ENCODE assay signal across 1 cellular context in genomic region chr7:885893-886625, GRCh38.
TF ChIP-seq lines count a peak whose summit lies in the region.

No MANE protein-coding gene starts in this region.

TF ChIP-seq in liver, 16 proteins besides CTCF, POLR2A, EP300 and RAD21:
- no peak for TF ChIP-seq TAF1 (conservative IDR thresholded peaks at IDR 0.05)
- no peak for TF ChIP-seq ATF3 (IDR thresholded peaks at IDR 0.05)
- TF ChIP-seq ZBTB33 (IDR thresholded peaks at IDR 0.05): no peak
- TF ChIP-seq GABPA (IDR thresholded peaks at IDR 0.05 in 1 of 2, conservative IDR thresholded peaks at IDR 0.05 in 1 of 2): no peak
- no peak for TF ChIP-seq MAX (IDR thresholded peaks at IDR 0.05)
- no peak for TF ChIP-seq HNF4G (IDR thresholded peaks at IDR 0.05)
- TF ChIP-seq RXRA (IDR thresholded peaks at IDR 0.05): no peak
- TF ChIP-seq, protein P1, sequence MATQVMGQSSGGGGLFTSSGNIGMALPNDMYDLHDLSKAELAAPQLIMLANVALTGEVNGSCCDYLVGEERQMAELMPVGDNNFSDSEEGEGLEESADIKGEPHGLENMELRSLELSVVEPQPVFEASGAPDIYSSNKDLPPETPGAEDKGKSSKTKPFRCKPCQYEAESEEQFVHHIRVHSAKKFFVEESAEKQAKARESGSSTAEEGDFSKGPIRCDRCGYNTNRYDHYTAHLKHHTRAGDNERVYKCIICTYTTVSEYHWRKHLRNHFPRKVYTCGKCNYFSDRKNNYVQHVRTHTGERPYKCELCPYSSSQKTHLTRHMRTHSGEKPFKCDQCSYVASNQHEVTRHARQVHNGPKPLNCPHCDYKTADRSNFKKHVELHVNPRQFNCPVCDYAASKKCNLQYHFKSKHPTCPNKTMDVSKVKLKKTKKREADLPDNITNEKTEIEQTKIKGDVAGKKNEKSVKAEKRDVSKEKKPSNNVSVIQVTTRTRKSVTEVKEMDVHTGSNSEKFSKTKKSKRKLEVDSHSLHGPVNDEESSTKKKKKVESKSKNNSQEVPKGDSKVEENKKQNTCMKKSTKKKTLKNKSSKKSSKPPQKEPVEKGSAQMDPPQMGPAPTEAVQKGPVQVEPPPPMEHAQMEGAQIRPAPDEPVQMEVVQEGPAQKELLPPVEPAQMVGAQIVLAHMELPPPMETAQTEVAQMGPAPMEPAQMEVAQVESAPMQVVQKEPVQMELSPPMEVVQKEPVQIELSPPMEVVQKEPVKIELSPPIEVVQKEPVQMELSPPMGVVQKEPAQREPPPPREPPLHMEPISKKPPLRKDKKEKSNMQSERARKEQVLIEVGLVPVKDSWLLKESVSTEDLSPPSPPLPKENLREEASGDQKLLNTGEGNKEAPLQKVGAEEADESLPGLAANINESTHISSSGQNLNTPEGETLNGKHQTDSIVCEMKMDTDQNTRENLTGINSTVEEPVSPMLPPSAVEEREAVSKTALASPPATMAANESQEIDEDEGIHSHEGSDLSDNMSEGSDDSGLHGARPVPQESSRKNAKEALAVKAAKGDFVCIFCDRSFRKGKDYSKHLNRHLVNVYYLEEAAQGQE (IDR thresholded peaks at IDR 0.05): no peak
- no peak for TF ChIP-seq FOXA1 (IDR thresholded peaks at IDR 0.05)
- TF ChIP-seq JUND (IDR thresholded peaks at IDR 0.05): no peak
- TF ChIP-seq HNF4A (conservative IDR thresholded peaks at IDR 0.05): no peak
- TF ChIP-seq FOXA2 (IDR thresholded peaks at IDR 0.05): no peak
- TF ChIP-seq YY1 (IDR thresholded peaks at IDR 0.05): no peak
- no peak for TF ChIP-seq SP1 (IDR thresholded peaks at IDR 0.05)
- no peak for TF ChIP-seq NR2F2 (IDR thresholded peaks at IDR 0.05)
- no peak for TF ChIP-seq EGR1 (IDR thresholded peaks at IDR 0.05; ENCODE audit: low read depth in 2 of 2)
